ENCODE assay signal across 1 cellular context in the genomic region with DNA sequence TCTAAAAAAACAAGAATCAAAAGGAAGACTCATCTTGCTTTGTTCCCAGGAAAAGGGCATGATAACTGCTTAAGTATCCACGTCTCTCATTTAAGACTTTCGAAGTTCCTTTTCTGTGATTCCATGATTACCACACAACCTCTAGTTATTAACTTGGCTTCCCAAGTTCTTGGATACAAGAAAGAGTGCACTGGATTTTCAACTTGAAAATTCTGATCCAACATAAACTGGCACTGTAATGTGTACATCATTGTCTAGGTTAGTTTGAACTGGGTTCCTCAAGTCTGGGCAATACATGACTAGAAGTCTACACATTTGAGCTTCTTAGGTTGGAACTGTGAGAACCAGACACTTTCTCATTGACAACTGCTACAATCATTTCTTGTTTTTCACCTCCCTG.
TF ChIP-seq lines count a peak whose summit lies in the region.

No MANE protein-coding gene starts in this region.

TF ChIP-seq in H1, 55 proteins besides CTCF, POLR2A, EP300 and RAD21 (continued from another document):
- TF ChIP-seq TBP (IDR thresholded peaks at IDR 0.05; ENCODE audit: low read depth, low read length) (no peak), SP2 (IDR thresholded peaks at IDR 0.05; ENCODE audit: low read length) (no peak), KDM5A (IDR thresholded peaks at IDR 0.05; ENCODE audit: low read length) (no peak), KDM1A (IDR thresholded peaks at IDR 0.05; ENCODE audit: borderline replicate concordance, low read length) (no peak), SP1 (IDR thresholded peaks at IDR 0.05; ENCODE audit: low read depth, low read length) (no peak), TAF7 (optimal IDR thresholded peaks at IDR 0.05; ENCODE audit: borderline replicate concordance, low read depth, low read length) (no peak), SUZ12 (IDR thresholded peaks at IDR 0.05; ENCODE audit: low read length) (no peak), BACH1 (IDR thresholded peaks at IDR 0.05; ENCODE audit: low read length) (no peak), CBX8 (IDR thresholded peaks at IDR 0.05; ENCODE audit: borderline replicate concordance, low read depth, low read length) (no peak), SAP30 (IDR thresholded peaks at IDR 0.05; ENCODE audit: insufficient read depth, insufficient replicate concordance, low read length) (no peak), HDAC6 (IDR thresholded peaks at IDR 0.05; ENCODE audit: low read depth, low read length) (no peak), RFX5 (IDR thresholded peaks at IDR 0.05; ENCODE audit: borderline replicate concordance, low read depth, low read length) (no peak), SIN3A (conservative IDR thresholded peaks at IDR 0.05 in 1 of 2, IDR thresholded peaks at IDR 0.05 in 1 of 2; ENCODE audit: low read depth in 1 of 2, low read length in 2 of 2) (no peak)
- TF ChIP-seq, protein P1, sequence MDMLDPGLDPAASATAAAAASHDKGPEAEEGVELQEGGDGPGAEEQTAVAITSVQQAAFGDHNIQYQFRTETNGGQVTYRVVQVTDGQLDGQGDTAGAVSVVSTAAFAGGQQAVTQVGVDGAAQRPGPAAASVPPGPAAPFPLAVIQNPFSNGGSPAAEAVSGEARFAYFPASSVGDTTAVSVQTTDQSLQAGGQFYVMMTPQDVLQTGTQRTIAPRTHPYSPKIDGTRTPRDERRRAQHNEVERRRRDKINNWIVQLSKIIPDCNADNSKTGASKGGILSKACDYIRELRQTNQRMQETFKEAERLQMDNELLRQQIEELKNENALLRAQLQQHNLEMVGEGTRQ (IDR thresholded peaks at IDR 0.05; ENCODE audit: low read length) = no peak
